ENCODE assay signal across 8 cellular contexts in genomic region chr14:66070542-66071319, GRCh38.
DNase-seq lines count a peak whose midpoint lies in the region; ATAC-seq, FAIRE-seq and TF ChIP-seq lines count a peak whose summit lies in the region.
"Had no signal": no experiment of that assay in that cellular context is flagged by ENCODE, and none has a peak within 500 bp of the region (broad histone marks: within the 10 kb centered on the region; RNA-seq: fewer than 3 reads in every experiment).

No MANE protein-coding gene starts in this region.

- H3K4me3 Mint-ChIP-seq in T-helper 17 cell (no peak overlapping the region), astrocyte (ENCODE audit: unreplicated experiment) (no peak overlapping the region), immature natural killer cell (no peak overlapping the region)

- no peak overlapping the region for H3K4me2 ChIP-seq in astrocyte (ENCODE audit: low read length)

- H3K4me1 ChIP-seq in astrocyte (ENCODE audit: insufficient read depth, low read length) = peaks cover 5% of the 10 kb centered on the region

- no peaks in the 10 kb centered on the region for H3K27me3 ChIP-seq in astrocyte (ENCODE audit: insufficient read depth, low read length)

- no peaks in the 10 kb centered on the region for H3K79me2 ChIP-seq in astrocyte (ENCODE audit: insufficient read depth, low read length)

- H3K27ac ChIP-seq in astrocyte (ENCODE audit: low read depth, low read length) = no peak overlapping the region

- H3K4me1 Mint-ChIP-seq in T-helper 17 cell (peaks cover 16% of the 10 kb centered on the region), astrocyte (ENCODE audit: low read depth, unreplicated experiment) (peaks cover 17% of the 10 kb centered on the region), immature natural killer cell (no peaks in the 10 kb centered on the region)

- no peaks in the 10 kb centered on the region for H3K9me3 Mint-ChIP-seq in astrocyte (ENCODE audit: unreplicated experiment)
- H3K9me3 Mint-ChIP-seq in immature natural killer cell = no peaks in the 10 kb centered on the region

- TF ChIP-seq CTCF in GM12864 (IDR thresholded peaks at IDR 0.05; ENCODE audit: low read depth, low read length, missing control alignments) (peak; percentile 94), astrocyte (IDR thresholded peaks at IDR 0.05; ENCODE audit: insufficient read depth, low read depth, low read length) (peak; percentile 69)

- H4K20me1 ChIP-seq in astrocyte (ENCODE audit: insufficient read depth, low read length) = no peaks in the 10 kb centered on the region

- H3K36me3 Mint-ChIP-seq in T-helper 17 cell (ENCODE audit: low read depth) (peaks cover 3% of the 10 kb centered on the region), astrocyte (ENCODE audit: low read depth, unreplicated experiment) (no peaks in the 10 kb centered on the region), immature natural killer cell (no peaks in the 10 kb centered on the region)

- DNase-seq in GM12864 (ENCODE audit: low read depth) (no peak), HPDE6-E6E7 (ENCODE audit: extremely low spot score) (peak; percentile 34), T-helper 17 cell (peak; percentile 48 to 75 (median 50)), astrocyte (ENCODE audit: low read depth) (no peak), immature natural killer cell (peak; percentile 22 to 57 (median 47)), GOT3 (lab: John Stamatoyannopoulos, UW) (no peak)
- peak; percentile 40 to 68 for DNase-seq in stimulated activated CD4-positive, alpha-beta T cell treated with anti-CD3 and anti-CD28 coated beads, Interleukin-4, amount 100 ng/mL, for 48 hours (ENCODE audit: low read depth in 2 of 2)

- no peaks in the 10 kb centered on the region for H3K9me3 ChIP-seq in T-helper 17 cell (ENCODE audit: control insufficient read depth, low read length, poor library complexity, severe bottlenecking)
- no peaks in the 10 kb centered on the region for H3K9me3 ChIP-seq in astrocyte (ENCODE audit: insufficient read depth, low read depth, low read length)

- H3K4me3 ChIP-seq in GM12864 (ENCODE audit: low read depth, low read length) = no peak overlapping the region
- H3K4me3 ChIP-seq in astrocyte (ENCODE audit: insufficient read depth, low read depth, low read length) = no peak overlapping the region

- no peaks in the 10 kb centered on the region for H3K36me3 ChIP-seq in astrocyte (ENCODE audit: insufficient read depth, low read length)

- no peak overlapping the region for H2AFZ ChIP-seq in astrocyte (ENCODE audit: low read depth, low read length)

- H3K27ac Mint-ChIP-seq in T-helper 17 cell (peak overlapping the region; percentile 45), astrocyte (ENCODE audit: unreplicated experiment) (no peak overlapping the region), immature natural killer cell (no peak overlapping the region)

- H3K27me3 Mint-ChIP-seq in T-helper 17 cell = peaks cover 17% of the 10 kb centered on the region
- H3K27me3 Mint-ChIP-seq in astrocyte (ENCODE audit: low read depth, unreplicated experiment) = peaks cover 1% of the 10 kb centered on the region
- peaks cover 2 to 8% (median 4%) of the 10 kb centered on the region in 3 donors for H3K27me3 Mint-ChIP-seq in immature natural killer cell (ENCODE audit: low read depth in 3 of 3)

- H3K9ac ChIP-seq in astrocyte (ENCODE audit: low read length) = no peak overlapping the region

- peak; percentile 70 for FAIRE-seq in astrocyte (lab: Jason Lieb, UNC)
- FAIRE-seq: colon had no signal

- ATAC-seq in T-helper 17 cell = peak; percentile 87

Comparison
In these comparisons a context has a peak if more than half of its experiments do, and no peak if none do; other contexts are left out.
1. DNase-seq: peak in HPDE6-E6E7 (single experiment), T-helper 17 cell (3 of 3), immature natural killer cell (3 of 3) and stimulated activated CD4-positive, alpha-beta T cell treated with anti-CD3 and anti-CD28 coated beads, Interleukin-4, amount 100 ng/mL, for 48 hours (2 of 2); none in GM12864 (single experiment), astrocyte (single experiment) and GOT3 (single experiment).